ENCODE assay signal across 9 cellular contexts in the genomic region with DNA sequence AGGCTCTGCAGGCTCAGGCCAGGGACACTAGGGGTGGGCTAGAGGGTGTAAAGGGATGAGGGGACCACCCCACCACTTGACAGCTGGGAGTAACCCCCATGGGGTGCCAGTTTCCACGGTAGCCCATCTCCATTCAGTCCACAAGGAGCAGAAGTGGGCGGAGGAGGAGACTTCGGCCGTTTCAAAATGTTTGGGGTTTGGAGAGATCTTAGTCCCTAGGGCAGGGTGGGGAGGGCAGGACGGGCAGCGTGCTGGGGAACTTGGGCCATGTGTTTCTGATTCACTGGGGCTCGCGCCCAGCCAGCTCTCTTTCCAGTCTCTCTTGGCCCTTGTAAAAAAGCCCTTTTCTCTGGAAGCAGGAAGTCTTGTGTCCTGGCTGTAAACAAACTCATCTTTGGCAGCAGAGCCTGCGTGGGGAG. TPM values are rescaled to one million over a fixed set of nuclear protein-coding genes. Genes with fewer than 3 reads are reported as not detected.
A peak's percentile ranks its signal among the peaks of the same experiment; 100 is the strongest.
DNase-seq lines count a peak whose midpoint lies in the region; ATAC-seq and TF ChIP-seq lines count a peak whose summit lies in the region.
"Had no signal": no experiment of that assay in that cellular context is flagged by ENCODE, and none has a peak within 500 bp of the region (broad histone marks: within the 10 kb centered on the region; RNA-seq: fewer than 3 reads in every experiment).

No MANE protein-coding gene starts in this region.

- H3K27ac Mint-ChIP-seq in activated CD8-positive, alpha-beta T cell treated with anti-CD3 and anti-CD28 coated beads, Interleukin-2, amount 10 ng/mL, durations not matched to agents 7 days and 5 days = no peak overlapping the region

- H3K27me3 ChIP-seq in right atrium auricular region (no peaks in the 10 kb centered on the region), spleen (replicated peaks in 1 of 7) (peaks cover 0 to 11% (median 0%) of the 10 kb centered on the region in 7 donors)

- ATAC-seq in activated CD8-positive, alpha-beta T cell treated with anti-CD3 and anti-CD28 coated beads, Interleukin-2, amount 10 ng/mL, durations not matched to agents 7 days and 5 days = no peak
- no peak for ATAC-seq in HG02642 (IDR thresholded peaks at IDR 0.05; ENCODE audit: poor library complexity, unreplicated experiment)
- no peak for ATAC-seq in HG03097 (IDR thresholded peaks at IDR 0.05; ENCODE audit: low FRiP score, unreplicated experiment)

- H3K4me3 Mint-ChIP-seq in activated CD8-positive, alpha-beta T cell treated with anti-CD3 and anti-CD28 coated beads, Interleukin-2, amount 10 ng/mL, durations not matched to agents 7 days and 5 days = no peak overlapping the region

- H3K27ac ChIP-seq in right atrium auricular region (peak overlapping the region; percentile 94), spleen (peak overlapping the region; percentile 80 to 99 (median 92))

- H3K4me1 Mint-ChIP-seq in activated CD8-positive, alpha-beta T cell treated with anti-CD3 and anti-CD28 coated beads, Interleukin-2, amount 10 ng/mL, durations not matched to agents 7 days and 5 days (ENCODE audit: low read depth) = peaks cover 14% of the 10 kb centered on the region

- TF ChIP-seq CTCF in right atrium auricular region (IDR thresholded peaks at IDR 0.05) (no peak), spleen (IDR thresholded peaks at IDR 0.05 in 8 of 11, conservative IDR thresholded peaks at IDR 0.05 in 3 of 11) (no peak)

- no peak overlapping the region for H3K4me3 ChIP-seq in right atrium auricular region
- H3K4me3 ChIP-seq in spleen = peak overlapping the region in 2 of 8 donors; percentile 40 to 66

- DNase-seq in GM04503 (ENCODE audit: low read depth) = peak; percentile 78
- DNase-seq in amniotic epithelial cell (ENCODE audit: low read depth) = peak; percentile 76
- peak; percentile 96 for DNase-seq in right atrium auricular region (ENCODE audit: low spot score)
- DNase-seq in spleen = no peak
- no peak for DNase-seq in activated CD8-positive, alpha-beta T cell treated with anti-CD3 and anti-CD28 coated beads, Interleukin-2, amount 10 ng/mL, durations not matched to agents 7 days and 5 days
- DNase-seq in activated naive CD4-positive, alpha-beta T cell (lab: John Stamatoyannopoulos, UW) = no peak
- DNase-seq: activated CD4-positive, CD25-positive, alpha-beta regulatory T cell had no signal

- H3K36me3 Mint-ChIP-seq in activated CD8-positive, alpha-beta T cell treated with anti-CD3 and anti-CD28 coated beads, Interleukin-2, amount 10 ng/mL, durations not matched to agents 7 days and 5 days (ENCODE audit: low read depth) = no peaks in the 10 kb centered on the region

- H3K36me3 ChIP-seq in right atrium auricular region (peaks cover 8% of the 10 kb centered on the region), spleen (no peaks in the 10 kb centered on the region)

- WGBS in spleen, 5 donors = 38 to 55% (median 48%) methylated on average over 9 of the region's 9 CpGs

- CTCF ChIA-PET in activated CD8-positive, alpha-beta T cell treated with anti-CD3 and anti-CD28 coated beads, Interleukin-2, amount 10 ng/mL, durations not matched to agents 7 days and 5 days (lab: Charles Lee) = interaction anchor here (1.1 to 2.8 kb wide), 4 partner anchors 28 to 152 kb away, joined by 3 to 11 read pairs (median 9); no protein-coding TSS in a partner anchor

- H3K4me1 ChIP-seq in right atrium auricular region = peaks cover 0 to 64% of the 10 kb centered on the region in 2 donors
- H3K4me1 ChIP-seq in spleen = peaks cover 37 to 80% (median 61%) of the 10 kb centered on the region in 6 donors

- TF ChIP-seq POLR2A in spleen (IDR thresholded peaks at IDR 0.05) = no peak

- H3K27me3 Mint-ChIP-seq in activated CD8-positive, alpha-beta T cell treated with anti-CD3 and anti-CD28 coated beads, Interleukin-2, amount 10 ng/mL, durations not matched to agents 7 days and 5 days (ENCODE audit: low read depth) = no peaks in the 10 kb centered on the region

- H3K9me3 ChIP-seq in right atrium auricular region (no peaks in the 10 kb centered on the region), spleen (no peaks in the 10 kb centered on the region)

- H3K9me3 Mint-ChIP-seq in activated CD8-positive, alpha-beta T cell treated with anti-CD3 and anti-CD28 coated beads, Interleukin-2, amount 10 ng/mL, durations not matched to agents 7 days and 5 days (ENCODE audit: insufficient read depth) = no peaks in the 10 kb centered on the region

- intact Hi-C loops in spleen (cut with DNase I; ENCODE audit: low total_unique reads) = no loop called here

- POLR2A ChIA-PET in activated CD8-positive, alpha-beta T cell treated with anti-CD3 and anti-CD28 coated beads, Interleukin-2, amount 10 ng/mL, durations not matched to agents 7 days and 5 days (lab: Charles Lee) = no interaction called here

RNA-seq across cellular contexts. Expression of gene CYGB, which starts 8.3 kb away (rescaled TPM):
- 10 to 100 TPM; 23.0 to 48.7 TPM for total RNA-seq in right atrium auricular region
- 10 to 100 TPM in 3 of 7 donors, 1 to 10 TPM in 4; 5.0 to 21.0 (median 9.9) TPM for total RNA-seq in spleen
- polyA plus RNA-seq in spleen = 1 to 10 TPM; 3.5 to 5.8 (median 5.5) TPM
- under 1 TPM in 1 of 2 experiments, not detected in 1; 0.40 TPM for total RNA-seq in activated CD8-positive, alpha-beta T cell treated with anti-CD3 and anti-CD28 coated beads, Interleukin-2, amount 10 ng/mL, durations not matched to agents 7 days and 5 days

RNA-seq across cellular contexts. Expression of gene PRCD, which starts 10.6 kb away (rescaled TPM):
- 1 to 10 TPM; 2.1 to 3.5 TPM for total RNA-seq in right atrium auricular region
- total RNA-seq in spleen = 10 to 100 TPM in 2 of 7 donors, 1 to 10 TPM in 5; 3.5 to 18.8 (median 9.2) TPM
- 10 to 100 TPM; 28.9 to 54.1 (median 29.6) TPM for polyA plus RNA-seq in spleen
- not detected for total RNA-seq in activated CD8-positive, alpha-beta T cell treated with anti-CD3 and anti-CD28 coated beads, Interleukin-2, amount 10 ng/mL, durations not matched to agents 7 days and 5 days

RNA-seq across cellular contexts. Expression of gene RHBDF2, which starts 28.0 kb away (rescaled TPM):
- total RNA-seq in right atrium auricular region (10 to 100 TPM; 13.6 to 14.8 TPM), spleen (100 to 1,000 TPM in 4 of 7 donors, 10 to 100 TPM in 3; 95.1 to 147 (median 114) TPM)
- polyA plus RNA-seq in spleen = 10 to 100 TPM; 31.4 to 72.7 (median 53.3) TPM
- total RNA-seq in activated CD8-positive, alpha-beta T cell treated with anti-CD3 and anti-CD28 coated beads, Interleukin-2, amount 10 ng/mL, durations not matched to agents 7 days and 5 days = 10 to 100 TPM; 51.4 to 52.1 TPM

RNA-seq across cellular contexts. Expression of gene ST6GALNAC2, which starts 56.4 kb away (rescaled TPM):
- total RNA-seq in right atrium auricular region (1 to 10 TPM; 4.5 to 6.4 TPM), spleen (10 to 100 TPM in 3 of 7 donors, 1 to 10 TPM in 4; 8.1 to 15.7 (median 9.8) TPM)
- polyA plus RNA-seq in spleen = 1 to 10 TPM; 1.1 to 4.8 (median 1.3) TPM
- total RNA-seq in activated CD8-positive, alpha-beta T cell treated with anti-CD3 and anti-CD28 coated beads, Interleukin-2, amount 10 ng/mL, durations not matched to agents 7 days and 5 days = not detected

Comparison
In these comparisons a context has a peak if more than half of its experiments do, and no peak if none do; other contexts are left out.
1. DNase-seq: peak in GM04503 (single experiment), amniotic epithelial cell (single experiment) and right atrium auricular region (single experiment); none in spleen (single experiment), activated CD8-positive, alpha-beta T cell treated with anti-CD3 and anti-CD28 coated beads, Interleukin-2, amount 10 ng/mL, durations not matched to agents 7 days and 5 days (single experiment) and activated naive CD4-positive, alpha-beta T cell (0 of 4).
2. RNA of gene CYGB, which starts 8.3 kb away (total RNA-seq): 23.0 to 48.7 TPM in right atrium auricular region and 5.0 to 21.0 TPM in spleen; 0.40 TPM in activated CD8-positive, alpha-beta T cell treated with anti-CD3 and anti-CD28 coated beads, Interleukin-2, amount 10 ng/mL, durations not matched to agents 7 days and 5 days; every median in the first group is over 4 times any median in the second.